ENCODE assay signal across 1 cellular context in genomic region chr5:158154226-158155005, GRCh38.
TF ChIP-seq lines count a peak whose summit lies in the region.

No MANE protein-coding gene starts in this region.

TF ChIP-seq in HEK293, 187 proteins besides CTCF, POLR2A, EP300 and RAD21 (continued from another document and continues in another):
- TF ChIP-seq ZNF280D (tag by site-specific recombination; IDR thresholded peaks at IDR 0.05) (no peak), ATF2 (tag by site-specific recombination; IDR thresholded peaks at IDR 0.05; ENCODE audit: low read depth) (peak; percentile 81; the same call in 1 of the 2 replicates), ZBTB21 (tag by site-specific recombination; IDR thresholded peaks at IDR 0.05) (peak; percentile 69; the same call in 1 of the 2 replicates), ZNF521 (tag by site-specific recombination; IDR thresholded peaks at IDR 0.05) (no peak), ZNF629 (tag by site-specific recombination; IDR thresholded peaks at IDR 0.05) (peak; percentile 84), GFI1B (tag by site-specific recombination; IDR thresholded peaks at IDR 0.05) (peak; percentile 57; the same call in 1 of the 2 replicates), GLIS1 (tag by site-specific recombination; IDR thresholded peaks at IDR 0.05) (peak; percentile 84), ZBTB11 (tag by site-specific recombination; conservative IDR thresholded peaks at IDR 0.05; ENCODE audit: low read depth) (no peak), ZNF24 (tag by site-specific recombination; IDR thresholded peaks at IDR 0.05) (peak; percentile 93), OSR2 (tag by site-specific recombination; IDR thresholded peaks at IDR 0.05) (peak; percentile 41; the same call in 1 of the 2 replicates), PRDM10 (tag by site-specific recombination; IDR thresholded peaks at IDR 0.05) (0 out of 2 replicates have a peak, but pooled peaks have one; percentile 18), INSM2 (tag by site-specific recombination; IDR thresholded peaks at IDR 0.05) (no peak), PATZ1 (tag by site-specific recombination; IDR thresholded peaks at IDR 0.05) (peak; percentile 66), ZNF621 (tag by site-specific recombination; IDR thresholded peaks at IDR 0.05) (no peak), ZBTB10 (tag by site-specific recombination; IDR thresholded peaks at IDR 0.05) (no peak), WT1 (tag by site-specific recombination; IDR thresholded peaks at IDR 0.05) (no peak), ZBTB7A (tag by site-specific recombination; IDR thresholded peaks at IDR 0.05; ENCODE audit: low read depth) (no peak), SP2 (tag by site-specific recombination; IDR thresholded peaks at IDR 0.05) (no peak; the same call in 1 of the 2 replicates), ZBTB49 (tag by site-specific recombination; IDR thresholded peaks at IDR 0.05; ENCODE audit: low read depth) (no peak), ZBTB17 (tag by site-specific recombination; IDR thresholded peaks at IDR 0.05) (peak; percentile 39; the same call in 1 of the 2 replicates), ZNF654 (tag by site-specific recombination; IDR thresholded peaks at IDR 0.05; ENCODE audit: low read depth) (no peak), HOXA7 (CRISPR knock-in tag; IDR thresholded peaks at IDR 0.05; ENCODE audit: borderline replicate concordance) (no peak), KLF8 (tag by site-specific recombination; IDR thresholded peaks at IDR 0.05) (peak; percentile 34; the same call in 1 of the 2 replicates), GLIS2 (tag by site-specific recombination; IDR thresholded peaks at IDR 0.05) (peak; percentile 47; the same call in 1 of the 2 replicates), ZEB2 (tag by site-specific recombination; IDR thresholded peaks at IDR 0.05) (peak; percentile 70; the same call in 1 of the 2 replicates), ZBTB26 (tag by site-specific recombination; optimal IDR thresholded peaks at IDR 0.05) (no peak)
